Comparison of ENCODE assay signal across 2 cellular contexts in the genomic region with DNA sequence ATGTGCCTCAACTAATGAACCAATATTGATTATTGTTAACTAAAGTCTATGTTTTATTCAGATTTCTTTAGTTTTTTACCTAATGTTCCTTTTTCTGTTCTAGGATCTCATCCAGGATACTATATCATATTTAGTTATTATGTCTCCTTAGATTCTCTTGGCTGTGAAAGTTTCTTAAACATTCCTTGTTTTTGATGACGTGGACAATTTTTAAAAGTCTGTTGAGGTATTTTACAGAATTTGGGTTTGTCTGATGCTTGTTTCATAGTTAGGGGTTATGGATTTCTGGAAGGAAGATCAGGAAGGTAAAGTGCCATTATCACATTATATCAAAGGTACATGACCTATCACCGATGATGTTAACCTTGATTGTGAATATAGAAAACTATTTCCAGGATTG.
TF ChIP-seq lines count a peak whose summit lies in the region.

No MANE protein-coding gene starts in this region.

TF ChIP-seq in A549, 52 proteins besides CTCF, POLR2A, EP300 and RAD21:
- TF ChIP-seq MAFK (IDR thresholded peaks at IDR 0.05; ENCODE audit: partially characterized antibody) (peak; percentile 75), FOSL2 (IDR thresholded peaks at IDR 0.05) (no peak), FOSL2 (CRISPR knock-in tag; IDR thresholded peaks at IDR 0.05) (no peak), RCOR1 (IDR thresholded peaks at IDR 0.05; ENCODE audit: low read depth, low read length) (no peak), KDM1A (IDR thresholded peaks at IDR 0.05; ENCODE audit: low read depth) (no peak)
TF ChIP-seq in A549: peak in this region for 1.

TF ChIP-seq in K562, 482 proteins besides CTCF, POLR2A, EP300 and RAD21:
- no peak for TF ChIP-seq RBM15 (IDR thresholded peaks at IDR 0.05; ENCODE audit: insufficient read depth, low read length)
- peak; percentile 62 for TF ChIP-seq C11orf30 (IDR thresholded peaks at IDR 0.05; ENCODE audit: low read depth)
- TF ChIP-seq SMAD2 (IDR thresholded peaks at IDR 0.05; ENCODE audit: low read depth, low read length), result no peak
- no peak for TF ChIP-seq RFX1 (IDR thresholded peaks at IDR 0.05)
- no peak for TF ChIP-seq STAT5A (IDR thresholded peaks at IDR 0.05; ENCODE audit: borderline replicate concordance, low read length)
- peak; percentile 66 for TF ChIP-seq MAFK (IDR thresholded peaks at IDR 0.05; ENCODE audit: low read length)
- peak; percentile 64 for TF ChIP-seq MAFG (tag; conservative IDR thresholded peaks at IDR 0.05)
- peak; percentile 66 for TF ChIP-seq MAFF (IDR thresholded peaks at IDR 0.05; ENCODE audit: low read length)
- peak; percentile 84 for TF ChIP-seq ZNF316 (IDR thresholded peaks at IDR 0.05)
- TF ChIP-seq POLR2AphosphoS5 (IDR thresholded peaks at IDR 0.05; ENCODE audit: control insufficient read depth, insufficient read depth, low read depth, low read length), result no peak
- TF ChIP-seq, protein P1, sequence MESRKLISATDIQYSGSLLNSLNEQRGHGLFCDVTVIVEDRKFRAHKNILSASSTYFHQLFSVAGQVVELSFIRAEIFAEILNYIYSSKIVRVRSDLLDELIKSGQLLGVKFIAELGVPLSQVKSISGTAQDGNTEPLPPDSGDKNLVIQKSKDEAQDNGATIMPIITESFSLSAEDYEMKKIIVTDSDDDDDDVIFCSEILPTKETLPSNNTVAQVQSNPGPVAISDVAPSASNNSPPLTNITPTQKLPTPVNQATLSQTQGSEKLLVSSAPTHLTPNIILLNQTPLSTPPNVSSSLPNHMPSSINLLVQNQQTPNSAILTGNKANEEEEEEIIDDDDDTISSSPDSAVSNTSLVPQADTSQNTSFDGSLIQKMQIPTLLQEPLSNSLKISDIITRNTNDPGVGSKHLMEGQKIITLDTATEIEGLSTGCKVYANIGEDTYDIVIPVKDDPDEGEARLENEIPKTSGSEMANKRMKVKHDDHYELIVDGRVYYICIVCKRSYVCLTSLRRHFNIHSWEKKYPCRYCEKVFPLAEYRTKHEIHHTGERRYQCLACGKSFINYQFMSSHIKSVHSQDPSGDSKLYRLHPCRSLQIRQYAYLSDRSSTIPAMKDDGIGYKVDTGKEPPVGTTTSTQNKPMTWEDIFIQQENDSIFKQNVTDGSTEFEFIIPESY (CRISPR knock-in tag; IDR thresholded peaks at IDR 0.05), result no peak
- no peak for TF ChIP-seq CCNT2 (IDR thresholded peaks at IDR 0.05; ENCODE audit: borderline replicate concordance, extremely low read depth, insufficient read length, low read depth, low read length)
- TF ChIP-seq L3MBTL2 (IDR thresholded peaks at IDR 0.05), result no peak
